ENCODE assay signal across 1 cellular context in genomic region chr19:49155830-49156346, GRCh38.
A peak's percentile ranks its signal among the peaks of the same experiment; 100 is the strongest.
TF ChIP-seq lines count a peak whose summit lies in the region.

No MANE protein-coding gene starts in this region.

TF ChIP-seq in K562, 482 proteins besides CTCF, POLR2A, EP300 and RAD21 (continued from another document and continues in another):
- peak; percentile 36 to 68 for TF ChIP-seq E2F6 (IDR thresholded peaks at IDR 0.05; ENCODE audit: borderline replicate concordance in 1 of 2, extremely low read depth in 1 of 2, insufficient read depth in 1 of 2, insufficient read length in 1 of 2, low read depth in 1 of 2, low read length in 1 of 2, poor library complexity in 1 of 2, severe bottlenecking in 1 of 2)
- no peak for TF ChIP-seq HNRNPL (IDR thresholded peaks at IDR 0.05; ENCODE audit: low read depth, low read length)
- peak; percentile 39 for TF ChIP-seq CREM (IDR thresholded peaks at IDR 0.05; ENCODE audit: low read depth)
- no peak for TF ChIP-seq HSF4 (CRISPR knock-in tag; IDR thresholded peaks at IDR 0.05; ENCODE audit: borderline replicate concordance)
- TF ChIP-seq ARID1B (IDR thresholded peaks at IDR 0.05) = peak; percentile 71
- TF ChIP-seq PREB (CRISPR knock-in tag; IDR thresholded peaks at IDR 0.05) = no peak
- no peak for TF ChIP-seq ZZZ3 (IDR thresholded peaks at IDR 0.05)
- TF ChIP-seq KDM1A (IDR thresholded peaks at IDR 0.05) = peak in 1 of 2 experiments; percentile 61; a peak in 1 of 4 replicates
- TF ChIP-seq, protein P1, sequence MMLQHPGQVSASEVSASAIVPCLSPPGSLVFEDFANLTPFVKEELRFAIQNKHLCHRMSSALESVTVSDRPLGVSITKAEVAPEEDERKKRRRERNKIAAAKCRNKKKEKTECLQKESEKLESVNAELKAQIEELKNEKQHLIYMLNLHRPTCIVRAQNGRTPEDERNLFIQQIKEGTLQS (IDR thresholded peaks at IDR 0.05) = no peak
- TF ChIP-seq, protein P1 (CRISPR knock-in tag; conservative IDR thresholded peaks at IDR 0.05) = no peak
- peak; percentile 57 for TF ChIP-seq SMARCE1 (IDR thresholded peaks at IDR 0.05)
- peak; percentile 1; the same call in 1 of the 2 replicates for TF ChIP-seq EP400 (IDR thresholded peaks at IDR 0.05)
- peak; percentile 36 for TF ChIP-seq CCNT2 (IDR thresholded peaks at IDR 0.05; ENCODE audit: borderline replicate concordance, extremely low read depth, insufficient read length, low read depth, low read length)
- TF ChIP-seq, protein P2, sequence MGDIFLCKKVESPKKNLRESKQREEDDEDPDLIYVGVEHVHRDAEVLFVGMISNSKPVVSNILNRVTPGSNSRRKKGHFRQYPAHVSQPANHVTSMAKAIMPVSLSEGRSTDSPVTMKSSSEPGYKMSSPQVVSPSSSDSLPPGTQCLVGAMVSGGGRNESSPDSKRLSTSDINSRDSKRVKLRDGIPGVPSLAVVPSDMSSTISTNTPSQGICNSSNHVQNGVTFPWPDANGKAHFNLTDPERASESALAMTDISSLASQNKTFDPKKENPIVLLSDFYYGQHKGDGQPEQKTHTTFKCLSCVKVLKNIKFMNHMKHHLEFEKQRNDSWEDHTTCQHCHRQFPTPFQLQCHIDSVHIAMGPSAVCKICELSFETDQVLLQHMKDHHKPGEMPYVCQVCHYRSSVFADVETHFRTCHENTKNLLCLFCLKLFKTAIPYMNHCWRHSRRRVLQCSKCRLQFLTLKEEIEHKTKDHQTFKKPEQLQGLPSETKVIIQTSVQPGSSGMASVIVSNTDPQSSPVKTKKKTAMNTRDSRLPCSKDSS (IDR thresholded peaks at IDR 0.05; ENCODE audit: low read depth, partially characterized antibody) = no peak
- TF ChIP-seq YY1 (IDR thresholded peaks at IDR 0.05; ENCODE audit: borderline replicate concordance in 1 of 3, control insufficient read depth in 1 of 3, extremely low read depth in 1 of 3, insufficient read depth in 3 of 3, insufficient read length in 1 of 3, insufficient replicate concordance in 2 of 3, low read depth in 1 of 3, low read length in 2 of 3) = peak; percentile 30 to 77 (median 44)
- TF ChIP-seq ELF4 (CRISPR knock-in tag; IDR thresholded peaks at IDR 0.05) = peak; percentile 67; the same call in 1 of the 2 replicates
- peak; percentile 67; the same call in 1 of the 2 replicates for TF ChIP-seq ZBTB7A (IDR thresholded peaks at IDR 0.05; ENCODE audit: borderline replicate concordance, control insufficient read depth, low read depth, low read length)
- TF ChIP-seq, protein P3, sequence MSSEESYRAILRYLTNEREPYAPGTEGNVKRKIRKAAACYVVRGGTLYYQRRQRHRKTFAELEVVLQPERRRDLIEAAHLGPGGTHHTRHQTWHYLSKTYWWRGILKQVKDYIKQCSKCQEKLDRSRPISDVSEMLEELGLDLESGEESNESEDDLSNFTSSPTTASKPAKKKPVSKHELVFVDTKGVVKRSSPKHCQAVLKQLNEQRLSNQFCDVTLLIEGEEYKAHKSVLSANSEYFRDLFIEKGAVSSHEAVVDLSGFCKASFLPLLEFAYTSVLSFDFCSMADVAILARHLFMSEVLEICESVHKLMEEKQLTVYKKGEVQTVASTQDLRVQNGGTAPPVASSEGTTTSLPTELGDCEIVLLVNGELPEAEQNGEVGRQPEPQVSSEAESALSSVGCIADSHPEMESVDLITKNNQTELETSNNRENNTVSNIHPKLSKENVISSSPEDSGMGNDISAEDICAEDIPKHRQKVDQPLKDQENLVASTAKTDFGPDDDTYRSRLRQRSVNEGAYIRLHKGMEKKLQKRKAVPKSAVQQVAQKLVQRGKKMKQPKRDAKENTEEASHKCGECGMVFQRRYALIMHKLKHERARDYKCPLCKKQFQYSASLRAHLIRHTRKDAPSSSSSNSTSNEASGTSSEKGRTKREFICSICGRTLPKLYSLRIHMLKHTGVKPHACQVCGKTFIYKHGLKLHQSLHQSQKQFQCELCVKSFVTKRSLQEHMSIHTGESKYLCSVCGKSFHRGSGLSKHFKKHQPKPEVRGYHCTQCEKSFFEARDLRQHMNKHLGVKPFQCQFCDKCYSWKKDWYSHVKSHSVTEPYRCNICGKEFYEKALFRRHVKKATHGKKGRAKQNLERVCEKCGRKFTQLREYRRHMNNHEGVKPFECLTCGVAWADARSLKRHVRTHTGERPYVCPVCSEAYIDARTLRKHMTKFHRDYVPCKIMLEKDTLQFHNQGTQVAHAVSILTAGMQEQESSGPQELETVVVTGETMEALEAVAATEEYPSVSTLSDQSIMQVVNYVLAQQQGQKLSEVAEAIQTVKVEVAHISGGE (CRISPR knock-in tag; IDR thresholded peaks at IDR 0.05) = peak in 1 of 3 experiments; percentile 42; a peak in 1 of 6 replicates
- TF ChIP-seq ZBTB9 (CRISPR knock-in tag; IDR thresholded peaks at IDR 0.05) = peak; percentile 40; the same call in 1 of the 2 replicates
- 0 out of 2 replicates have a peak, but pooled peaks have one; percentile 7 for TF ChIP-seq PHB2 (IDR thresholded peaks at IDR 0.05; ENCODE audit: low read depth)
- TF ChIP-seq, protein P4, sequence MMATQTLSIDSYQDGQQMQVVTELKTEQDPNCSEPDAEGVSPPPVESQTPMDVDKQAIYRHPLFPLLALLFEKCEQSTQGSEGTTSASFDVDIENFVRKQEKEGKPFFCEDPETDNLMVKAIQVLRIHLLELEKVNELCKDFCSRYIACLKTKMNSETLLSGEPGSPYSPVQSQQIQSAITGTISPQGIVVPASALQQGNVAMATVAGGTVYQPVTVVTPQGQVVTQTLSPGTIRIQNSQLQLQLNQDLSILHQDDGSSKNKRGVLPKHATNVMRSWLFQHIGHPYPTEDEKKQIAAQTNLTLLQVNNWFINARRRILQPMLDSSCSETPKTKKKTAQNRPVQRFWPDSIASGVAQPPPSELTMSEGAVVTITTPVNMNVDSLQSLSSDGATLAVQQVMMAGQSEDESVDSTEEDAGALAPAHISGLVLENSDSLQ (IDR thresholded peaks at IDR 0.05) = peak; percentile 56; the same call in 1 of the 2 replicates
- 0 out of 4 replicates have a peak, but pooled peaks of 1 of the 2 experiments have one; percentile 60 for TF ChIP-seq RCOR1 (IDR thresholded peaks at IDR 0.05; ENCODE audit: borderline replicate concordance in 1 of 2, low read depth in 2 of 2, low read length in 2 of 2)
- TF ChIP-seq SREBF2 (CRISPR knock-in tag; IDR thresholded peaks at IDR 0.05) = no peak
- 0 out of 4 replicates have a peak, but pooled peaks of 1 of the 2 experiments have one; percentile 10 for TF ChIP-seq SIN3A (IDR thresholded peaks at IDR 0.05; ENCODE audit: borderline replicate concordance in 2 of 2, control insufficient read depth in 1 of 2, low read depth in 2 of 2, low read length in 2 of 2)
- peak; percentile 57 for TF ChIP-seq SMARCA4 (IDR thresholded peaks at IDR 0.05)
- TF ChIP-seq BHLHE40 (IDR thresholded peaks at IDR 0.05; ENCODE audit: low read length) = peak; percentile 79
- 0 out of 2 replicates have a peak, but pooled peaks have one; percentile 29 for TF ChIP-seq ZNF584 (CRISPR knock-in tag; IDR thresholded peaks at IDR 0.05; ENCODE audit: low read depth)
- peak; percentile 14 for TF ChIP-seq DACH1 (IDR thresholded peaks at IDR 0.05; ENCODE audit: partially characterized antibody)
- TF ChIP-seq RNF219 (CRISPR knock-in tag; IDR thresholded peaks at IDR 0.05) = no peak
- TF ChIP-seq LEF1 (IDR thresholded peaks at IDR 0.05) = peak; percentile 24; the same call in 1 of the 2 replicates
- TF ChIP-seq ILK (tag; IDR thresholded peaks at IDR 0.05; ENCODE audit: borderline replicate concordance, low read depth) = no peak
- peak; percentile 60 for TF ChIP-seq NFIC (IDR thresholded peaks at IDR 0.05)
- peak; percentile 14 to 44; a peak in 2 of 4 replicates for TF ChIP-seq MAZ (CRISPR knock-in tag; conservative IDR thresholded peaks at IDR 0.05 in 1 of 2, IDR thresholded peaks at IDR 0.05 in 1 of 2)
- peak; percentile 96 for TF ChIP-seq PRDM10 (IDR thresholded peaks at IDR 0.05; ENCODE audit: partially characterized antibody)
- 0 out of 2 replicates have a peak, but pooled peaks have one; percentile 13 for TF ChIP-seq TCF7L2 (IDR thresholded peaks at IDR 0.05; ENCODE audit: low read depth, low read length)
- no peak for TF ChIP-seq FIP1L1 (IDR thresholded peaks at IDR 0.05; ENCODE audit: low read depth, low read length, poor library complexity, severe bottlenecking)
- TF ChIP-seq ZC3H11A (IDR thresholded peaks at IDR 0.05; ENCODE audit: low read depth, low read length) = no peak
- no peak for TF ChIP-seq EGR1 (conservative IDR thresholded peaks at IDR 0.05)
- peak; percentile 0; the same call in 1 of the 2 replicates for TF ChIP-seq ZFX (CRISPR knock-in tag; IDR thresholded peaks at IDR 0.05)
- no peak for TF ChIP-seq CHD2 (IDR thresholded peaks at IDR 0.05; ENCODE audit: low read depth, low read length)
- no peak for TF ChIP-seq USF2 (CRISPR knock-in tag; IDR thresholded peaks at IDR 0.05)
- TF ChIP-seq USF1 (CRISPR knock-in tag; IDR thresholded peaks at IDR 0.05) = peak; percentile 63
- 0 out of 2 replicates have a peak, but pooled peaks have one; percentile 39 for TF ChIP-seq PHF21A (IDR thresholded peaks at IDR 0.05; ENCODE audit: borderline replicate concordance, low read depth)
